In the genomic region with DNA sequence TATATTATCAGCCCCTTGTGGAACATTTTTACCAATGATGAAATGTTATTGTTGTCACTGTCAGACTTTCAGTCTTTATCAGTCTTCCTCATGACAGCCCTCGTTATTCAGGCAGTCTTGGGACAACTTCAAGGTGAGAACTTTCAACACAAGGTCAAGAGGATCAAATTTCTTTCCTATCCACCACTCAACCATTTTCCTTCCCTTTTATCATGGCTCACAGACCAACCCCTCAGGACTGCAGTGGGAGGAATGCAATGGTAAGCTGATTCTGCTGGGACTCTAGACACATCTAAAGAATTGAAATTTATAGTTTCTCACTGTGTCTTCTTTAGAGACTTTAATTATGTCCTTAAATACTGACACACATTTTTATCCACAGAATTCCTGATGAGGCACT, we compare ENCODE assay signal across 22 cellular contexts.
DNase-seq lines count a peak whose midpoint lies in the region; ATAC-seq and TF ChIP-seq lines count a peak whose summit lies in the region.
"Had no signal": no experiment of that assay in that cellular context is flagged by ENCODE, and none has a peak within 500 bp of the region (broad histone marks: within the 10 kb centered on the region; RNA-seq: fewer than 3 reads in every experiment).

No MANE protein-coding gene starts in this region.

- no peaks in the 10 kb centered on the region for H3F3A ChIP-seq in GM23338 (replicated peaks; ENCODE audit: low read depth)

- TF ChIP-seq CTCF in GM23338 (conservative IDR thresholded peaks at IDR 0.05; ENCODE audit: low read depth in 2 of 2) = no peak
- TF ChIP-seq CTCF in WTC11 (IDR thresholded peaks at IDR 0.05) = no peak
- TF ChIP-seq CTCF in nephron progenitor cell (IDR thresholded peaks at IDR 0.05) = no peak
- TF ChIP-seq CTCF in omental fat pad (IDR thresholded peaks at IDR 0.05) = no peak

- H3K4me3 Mint-ChIP-seq in GM23338 (no peak overlapping the region), WTC11 (no peak overlapping the region), nephron progenitor cell (no peak overlapping the region)
- H3K4me3 Mint-ChIP-seq: CD14-positive monocyte; CD4-positive, alpha-beta T cell; CD8-positive, alpha-beta memory T cell had no signal

- ATAC-seq in GM23338 (peak; percentile 32; the same call in 1 of the 3 replicates), WTC11 (peak; percentile 56; the same call in 1 of the 2 replicates), GM18861 (IDR thresholded peaks at IDR 0.05; ENCODE audit: unreplicated experiment) (no peak), omental fat pad (ENCODE audit: low FRiP score) (no peak)
- ATAC-seq: A549 had no signal

- no peak overlapping the region for H3K27ac ChIP-seq in GM23338 (ENCODE audit: low read depth)
- H3K27ac ChIP-seq: A549; BLaER1 treated with 17β-estradiol and CSF1 and Interleukin-3, amounts not matched to agents 10 nM and 100 nM had no signal

- CTCF ChIA-PET in WTC11 (lab: Charles Lee) = interaction anchor here (1.0 kb wide), 1 partner anchor 9 kb away, joined by 4 read pairs; no protein-coding TSS in a partner anchor

- no peaks in the 10 kb centered on the region for H3K9me2 ChIP-seq in GM23338 (ENCODE audit: insufficient read depth)

- H3K36me3 Mint-ChIP-seq in GM23338 (ENCODE audit: low read depth) (no peaks in the 10 kb centered on the region), WTC11 (no peaks in the 10 kb centered on the region), nephron progenitor cell (ENCODE audit: low read depth) (no peaks in the 10 kb centered on the region)
- H3K36me3 Mint-ChIP-seq: CD14-positive monocyte; CD8-positive, alpha-beta memory T cell had no signal

- H4K20me1 ChIP-seq in GM23338 (replicated peaks; ENCODE audit: insufficient read depth) = no peaks in the 10 kb centered on the region
- H4K20me1 ChIP-seq: BLaER1 treated with 17β-estradiol and CSF1 and Interleukin-3, amounts not matched to agents 10 nM and 100 nM had no signal

- no peaks in the 10 kb centered on the region for H3K9me3 Mint-ChIP-seq in GM23338
- H3K9me3 Mint-ChIP-seq in WTC11 = no peaks in the 10 kb centered on the region
- no peaks in the 10 kb centered on the region for H3K9me3 Mint-ChIP-seq in nephron progenitor cell

- H3K27me3 Mint-ChIP-seq in GM23338 (ENCODE audit: insufficient read depth, low read depth, poor library complexity) (no peaks in the 10 kb centered on the region), WTC11 (ENCODE audit: low read depth) (no peaks in the 10 kb centered on the region), nephron progenitor cell (ENCODE audit: low read depth, poor library complexity) (no peaks in the 10 kb centered on the region)
- H3K27me3 Mint-ChIP-seq: CD4-positive, alpha-beta T cell; CD8-positive, alpha-beta memory T cell had no signal

- no peak overlapping the region for H3K4me2 ChIP-seq in GM23338
- H3K4me2 ChIP-seq: A549; BLaER1 treated with 17β-estradiol and CSF1 and Interleukin-3, amounts not matched to agents 10 nM and 100 nM had no signal

- DNase-seq in GM23338 (ENCODE audit: low spot score) (no peak), WTC11 (ENCODE audit: low spot score) (no peak), nephron progenitor cell (peak; percentile 8), retina (peak; percentile 5), omental fat pad (ENCODE audit: low spot score) (no peak), NCI-H2227 treated with DMSO at 0.1 percent for 48 hours (lab: John Stamatoyannopoulos, UW) (no peak)
- DNase-seq: 8988T; ACHN; AML-193; BE2C; CD4-positive, alpha-beta T cell; CD8-positive, alpha-beta memory T cell; DMS 273 treated with DMSO at 0.1 percent for 48 hours; DMS79; EL; GF-D8; H7; HCEC 1CT had no signal

- H3K4me1 Mint-ChIP-seq in GM23338 (peaks cover 4% of the 10 kb centered on the region; the same call in 1 of the 3 replicates), WTC11 (peaks cover 9% of the 10 kb centered on the region), nephron progenitor cell (peaks cover 18% of the 10 kb centered on the region)
- H3K4me1 Mint-ChIP-seq: CD14-positive monocyte; CD8-positive, alpha-beta memory T cell had no signal

- H3K36me3 ChIP-seq in GM23338 (ENCODE audit: insufficient read depth) = no peaks in the 10 kb centered on the region
- H3K36me3 ChIP-seq: BE2C; BLaER1 treated with 17β-estradiol and CSF1 and Interleukin-3, amounts not matched to agents 10 nM and 100 nM had no signal

- H3K4me1 ChIP-seq in GM23338 (ENCODE audit: insufficient read depth) = no peaks in the 10 kb centered on the region
- H3K4me1 ChIP-seq: A549; BE2C; BLaER1 treated with 17β-estradiol and CSF1 and Interleukin-3, amounts not matched to agents 10 nM and 100 nM had no signal

- H3K27ac Mint-ChIP-seq in GM23338 (no peak overlapping the region), WTC11 (no peak overlapping the region), nephron progenitor cell (peak overlapping the region; percentile 47)
- H3K27ac Mint-ChIP-seq: CD14-positive monocyte; CD4-positive, alpha-beta T cell; CD8-positive, alpha-beta memory T cell had no signal

- no peaks in the 10 kb centered on the region for H3K79me2 ChIP-seq in GM23338 (replicated peaks; ENCODE audit: insufficient read depth)

- no peak overlapping the region for H2AFZ ChIP-seq in GM23338

- H3K27me3 ChIP-seq in GM23338 (ENCODE audit: insufficient read depth) = no peaks in the 10 kb centered on the region
- H3K27me3 ChIP-seq: BE2C; BLaER1 treated with 17β-estradiol and CSF1 and Interleukin-3, amounts not matched to agents 10 nM and 100 nM had no signal

- POLR2A ChIA-PET in WTC11 (lab: Charles Lee) = no interaction called here

- H3K4me3 ChIP-seq in GM23338 = no peak overlapping the region
- H3K4me3 ChIP-seq: A549; BLaER1 treated with 17β-estradiol and CSF1 and Interleukin-3, amounts not matched to agents 10 nM and 100 nM had no signal

TF ChIP-seq in GM23338, 12 proteins besides CTCF, POLR2A, EP300 and RAD21 (continues in another document):
- TF ChIP-seq STAT1 (IDR thresholded peaks at IDR 0.05; ENCODE audit: unreplicated experiment) (no peak), NANOG (IDR thresholded peaks at IDR 0.05; ENCODE audit: borderline replicate concordance) (no peak), POLR2AphosphoS5 (IDR thresholded peaks at IDR 0.05; ENCODE audit: low read depth) (no peak), EZH2 (IDR thresholded peaks at IDR 0.05; ENCODE audit: low read depth, unreplicated experiment) (no peak), ZNF331 (CRISPR knock-in tag; IDR thresholded peaks at IDR 0.05; ENCODE audit: low read depth) (no peak)
- TF ChIP-seq, protein P1, sequence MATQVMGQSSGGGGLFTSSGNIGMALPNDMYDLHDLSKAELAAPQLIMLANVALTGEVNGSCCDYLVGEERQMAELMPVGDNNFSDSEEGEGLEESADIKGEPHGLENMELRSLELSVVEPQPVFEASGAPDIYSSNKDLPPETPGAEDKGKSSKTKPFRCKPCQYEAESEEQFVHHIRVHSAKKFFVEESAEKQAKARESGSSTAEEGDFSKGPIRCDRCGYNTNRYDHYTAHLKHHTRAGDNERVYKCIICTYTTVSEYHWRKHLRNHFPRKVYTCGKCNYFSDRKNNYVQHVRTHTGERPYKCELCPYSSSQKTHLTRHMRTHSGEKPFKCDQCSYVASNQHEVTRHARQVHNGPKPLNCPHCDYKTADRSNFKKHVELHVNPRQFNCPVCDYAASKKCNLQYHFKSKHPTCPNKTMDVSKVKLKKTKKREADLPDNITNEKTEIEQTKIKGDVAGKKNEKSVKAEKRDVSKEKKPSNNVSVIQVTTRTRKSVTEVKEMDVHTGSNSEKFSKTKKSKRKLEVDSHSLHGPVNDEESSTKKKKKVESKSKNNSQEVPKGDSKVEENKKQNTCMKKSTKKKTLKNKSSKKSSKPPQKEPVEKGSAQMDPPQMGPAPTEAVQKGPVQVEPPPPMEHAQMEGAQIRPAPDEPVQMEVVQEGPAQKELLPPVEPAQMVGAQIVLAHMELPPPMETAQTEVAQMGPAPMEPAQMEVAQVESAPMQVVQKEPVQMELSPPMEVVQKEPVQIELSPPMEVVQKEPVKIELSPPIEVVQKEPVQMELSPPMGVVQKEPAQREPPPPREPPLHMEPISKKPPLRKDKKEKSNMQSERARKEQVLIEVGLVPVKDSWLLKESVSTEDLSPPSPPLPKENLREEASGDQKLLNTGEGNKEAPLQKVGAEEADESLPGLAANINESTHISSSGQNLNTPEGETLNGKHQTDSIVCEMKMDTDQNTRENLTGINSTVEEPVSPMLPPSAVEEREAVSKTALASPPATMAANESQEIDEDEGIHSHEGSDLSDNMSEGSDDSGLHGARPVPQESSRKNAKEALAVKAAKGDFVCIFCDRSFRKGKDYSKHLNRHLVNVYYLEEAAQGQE (IDR thresholded peaks at IDR 0.05; ENCODE audit: unreplicated experiment) = no peak

TF ChIP-seq in WTC11, 78 proteins besides CTCF, POLR2A, EP300 and RAD21:
- TF ChIP-seq ZNF396 (CRISPR knock-in tag; IDR thresholded peaks at IDR 0.05; ENCODE audit: borderline replicate concordance) (no peak), FOXK1 (CRISPR knock-in tag; IDR thresholded peaks at IDR 0.05) (no peak), ATF1 (CRISPR knock-in tag; IDR thresholded peaks at IDR 0.05) (no peak), ZNF423 (CRISPR knock-in tag; IDR thresholded peaks at IDR 0.05) (no peak), ZNF671 (CRISPR knock-in tag; IDR thresholded peaks at IDR 0.05) (no peak), MXD4 (CRISPR knock-in tag; IDR thresholded peaks at IDR 0.05; ENCODE audit: borderline replicate concordance) (no peak), SOX15 (CRISPR knock-in tag; IDR thresholded peaks at IDR 0.05) (no peak)
TF ChIP-seq in WTC11: peak in this region for 0.

Comparison
In these comparisons a context has a peak if more than half of its experiments do, and no peak if none do; other contexts are left out.
1. ATAC-seq: peak in GM23338 (single experiment) and WTC11 (single experiment); none in GM18861 (single experiment) and omental fat pad (single experiment).
2. DNase-seq: peak in nephron progenitor cell (single experiment) and retina (single experiment); none in GM23338 (single experiment), WTC11 (single experiment), omental fat pad (single experiment) and NCI-H2227 treated with DMSO at 0.1 percent for 48 hours (single experiment).